In genomic region chr11:124674168-124674517, GRCh38 we compare ENCODE assay signal across 8 cellular contexts. TPM values are rescaled to one million over a fixed set of nuclear protein-coding genes. Genes with fewer than 3 reads are reported as not detected.
DNase-seq lines count a peak whose midpoint lies in the region; ATAC-seq and TF ChIP-seq lines count a peak whose summit lies in the region.

No MANE protein-coding gene starts in this region.

- DNase-seq in heart left ventricle (peak in 1 of 5 donors; percentile 56), cardiac septum (ENCODE audit: low spot score) (no peak), brain microvascular endothelial cell (no peak), memory B cell (ENCODE audit: low spot score in 2 of 2) (no peak), vagina (ENCODE audit: extremely low spot score in 2 of 2) (no peak), GOT3 (lab: John Stamatoyannopoulos, UW) (no peak), NCI-H1048 (lab: John Stamatoyannopoulos, UW) (no peak)

- H3K36me3 Mint-ChIP-seq in memory B cell = no peaks in the 10 kb centered on the region

- H3K4me3 ChIP-seq in heart left ventricle = peak overlapping the region; percentile 64 to 85 (median 76)
- H3K4me3 ChIP-seq in brain microvascular endothelial cell (ENCODE audit: low read depth, low read length) = peak overlapping the region; percentile 76
- peak overlapping the region; percentile 51 to 78 for H3K4me3 ChIP-seq in vagina

- H3K27ac Mint-ChIP-seq in memory B cell = peak overlapping the region; percentile 98

- 26 to 40% (median 36%) methylated on average over 18 of the region's 18 CpGs for WGBS in heart left ventricle, 4 donors

- no peak for TF ChIP-seq CTCF in heart left ventricle (IDR thresholded peaks at IDR 0.05)
- TF ChIP-seq CTCF in brain microvascular endothelial cell (IDR thresholded peaks at IDR 0.05; ENCODE audit: low read depth, low read length, missing control alignments) = no peak
- no peak for TF ChIP-seq CTCF in vagina (IDR thresholded peaks at IDR 0.05)

- H3K9me3 Mint-ChIP-seq in memory B cell = no peaks in the 10 kb centered on the region

- TF ChIP-seq POLR2A in heart left ventricle (IDR thresholded peaks at IDR 0.05) (no peak), vagina (IDR thresholded peaks at IDR 0.05) (no peak)

- H3K36me3 ChIP-seq in heart left ventricle = no peaks in the 10 kb centered on the region
- H3K36me3 ChIP-seq in brain microvascular endothelial cell (replicated peaks) = no peaks in the 10 kb centered on the region
- no peaks in the 10 kb centered on the region for H3K36me3 ChIP-seq in vagina

- intact Hi-C loops in heart left ventricle (cut with DNase I) (loop anchor here in 5 of 10 donors (2.0 to 5.0 kb wide), 4 partner anchors 45 to 123 kb away; partner anchors contain the start of gene ESAM (in 1 of the 5)), cardiac septum (cut with DNase I) (loop anchor here (5.0 to 10.0 kb wide), 2 partner anchors 68 to 281 kb away; partner anchors contain the start of gene CCDC15), vagina (cut with DNase I) (loop anchor here (2.0 to 5.0 kb wide), 3 partner anchors 73 to 163 kb away; no protein-coding TSS in a partner anchor)

- H3K9me3 ChIP-seq in heart left ventricle (no peaks in the 10 kb centered on the region), vagina (no peaks in the 10 kb centered on the region)

- H3K27me3 ChIP-seq in heart left ventricle (no peaks in the 10 kb centered on the region), brain microvascular endothelial cell (replicated peaks) (no peaks in the 10 kb centered on the region), vagina (no peaks in the 10 kb centered on the region)

- H3K27me3 Mint-ChIP-seq in memory B cell = no peaks in the 10 kb centered on the region

- H3K4me1 ChIP-seq in heart left ventricle = peaks cover 0 to 45% (median 26%) of the 10 kb centered on the region in 12 donors
- H3K4me1 ChIP-seq in vagina = peaks cover 21% of the 10 kb centered on the region

- peak overlapping the region; percentile 91 for H3K4me3 Mint-ChIP-seq in memory B cell

- H3K27ac ChIP-seq in heart left ventricle (peak overlapping the region; percentile 60 to 93 (median 88)), brain microvascular endothelial cell (peak overlapping the region; percentile 79), vagina (peak overlapping the region; percentile 81)

- ATAC-seq in heart left ventricle (no peak), memory B cell (ENCODE audit: low read depth) (no peak), HG03139 (IDR thresholded peaks at IDR 0.05; ENCODE audit: unreplicated experiment) (no peak)

- in situ Hi-C loops in brain microvascular endothelial cell (cut with HindIII; ENCODE audit: low pct_ligation_motif_present, low sequenced_read_pairs) = no loop called here

- peaks cover 12% of the 10 kb centered on the region for H3K4me1 Mint-ChIP-seq in memory B cell

RNA-seq across cellular contexts. Expression of gene SPA17, which starts 0.4 kb away (rescaled TPM):
- total RNA-seq in heart left ventricle (1 to 10 TPM; 1.3 to 4.4 (median 2.8) TPM), cardiac septum (1.8 TPM), vagina (1.7 TPM)
- polyA plus RNA-seq in heart left ventricle = 1 to 10 TPM; 3.3 to 5.6 TPM

RNA-seq across cellular contexts. Expression of gene SIAE, which starts 0.6 kb away (rescaled TPM):
- total RNA-seq in heart left ventricle (10 to 100 TPM; 36.7 to 87.8 (median 60.1) TPM), cardiac septum (42.5 TPM), vagina (10.6 TPM)
- 10 to 100 TPM; 24.2 to 43.1 TPM for polyA plus RNA-seq in heart left ventricle

RNA-seq across cellular contexts. Expression of gene TBRG1, which starts 51.5 kb away (rescaled TPM):
- total RNA-seq in heart left ventricle = 10 to 100 TPM; 13.9 to 24.9 (median 19.8) TPM
- 10 to 100 TPM; 12.0 to 27.2 TPM for polyA plus RNA-seq in heart left ventricle
- 21.3 TPM for total RNA-seq in cardiac septum
- 29.7 TPM for total RNA-seq in vagina
